1 cellular context compared by ENCODE assay signal in the genomic region with DNA sequence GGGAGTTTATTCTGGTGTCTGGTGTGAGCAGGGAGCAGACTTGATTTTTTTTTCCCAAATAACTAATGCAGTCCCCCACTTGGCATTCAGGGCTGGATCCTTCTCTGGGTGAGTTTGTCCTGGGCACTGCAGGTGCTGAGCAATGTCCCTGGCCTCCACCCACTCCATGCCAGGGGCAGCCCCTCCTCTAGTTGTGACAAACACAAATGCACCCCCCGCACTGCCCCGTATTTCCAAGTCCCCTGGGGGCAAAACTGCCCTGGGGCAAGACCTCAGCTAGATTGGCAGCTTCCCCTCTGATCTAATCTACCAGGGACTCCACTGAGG.
A peak's percentile ranks its signal among the peaks of the same experiment; 100 is the strongest.
TF ChIP-seq lines count a peak whose summit lies in the region.

No MANE protein-coding gene starts in this region.

TF ChIP-seq in GM12878, 131 proteins besides CTCF, POLR2A, EP300 and RAD21:
- TF ChIP-seq WRNIP1 (IDR thresholded peaks at IDR 0.05; ENCODE audit: borderline replicate concordance, low read depth, low read length), result peak; percentile 12; the same call in 1 of the 2 replicates
- TF ChIP-seq, protein P1, sequence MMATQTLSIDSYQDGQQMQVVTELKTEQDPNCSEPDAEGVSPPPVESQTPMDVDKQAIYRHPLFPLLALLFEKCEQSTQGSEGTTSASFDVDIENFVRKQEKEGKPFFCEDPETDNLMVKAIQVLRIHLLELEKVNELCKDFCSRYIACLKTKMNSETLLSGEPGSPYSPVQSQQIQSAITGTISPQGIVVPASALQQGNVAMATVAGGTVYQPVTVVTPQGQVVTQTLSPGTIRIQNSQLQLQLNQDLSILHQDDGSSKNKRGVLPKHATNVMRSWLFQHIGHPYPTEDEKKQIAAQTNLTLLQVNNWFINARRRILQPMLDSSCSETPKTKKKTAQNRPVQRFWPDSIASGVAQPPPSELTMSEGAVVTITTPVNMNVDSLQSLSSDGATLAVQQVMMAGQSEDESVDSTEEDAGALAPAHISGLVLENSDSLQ (IDR thresholded peaks at IDR 0.05), result peak; percentile 55
- no peak for TF ChIP-seq BHLHE40 (IDR thresholded peaks at IDR 0.05; ENCODE audit: borderline replicate concordance in 1 of 2, low read depth in 2 of 2, low read length in 1 of 2)
- TF ChIP-seq CHD2 (IDR thresholded peaks at IDR 0.05; ENCODE audit: borderline replicate concordance, low read depth, low read length), result no peak
- TF ChIP-seq, protein P2, sequence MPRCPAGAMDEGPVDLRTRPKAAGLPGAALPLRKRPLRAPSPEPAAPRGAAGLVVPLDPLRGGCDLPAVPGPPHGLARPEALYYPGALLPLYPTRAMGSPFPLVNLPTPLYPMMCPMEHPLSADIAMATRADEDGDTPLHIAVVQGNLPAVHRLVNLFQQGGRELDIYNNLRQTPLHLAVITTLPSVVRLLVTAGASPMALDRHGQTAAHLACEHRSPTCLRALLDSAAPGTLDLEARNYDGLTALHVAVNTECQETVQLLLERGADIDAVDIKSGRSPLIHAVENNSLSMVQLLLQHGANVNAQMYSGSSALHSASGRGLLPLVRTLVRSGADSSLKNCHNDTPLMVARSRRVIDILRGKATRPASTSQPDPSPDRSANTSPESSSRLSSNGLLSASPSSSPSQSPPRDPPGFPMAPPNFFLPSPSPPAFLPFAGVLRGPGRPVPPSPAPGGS (IDR thresholded peaks at IDR 0.05; ENCODE audit: borderline replicate concordance, insufficient read depth, low read depth, low read length, poor library complexity, severe bottlenecking), result peak; percentile 19
- TF ChIP-seq ZNF622 (IDR thresholded peaks at IDR 0.05), result no peak
- TF ChIP-seq, protein P3, sequence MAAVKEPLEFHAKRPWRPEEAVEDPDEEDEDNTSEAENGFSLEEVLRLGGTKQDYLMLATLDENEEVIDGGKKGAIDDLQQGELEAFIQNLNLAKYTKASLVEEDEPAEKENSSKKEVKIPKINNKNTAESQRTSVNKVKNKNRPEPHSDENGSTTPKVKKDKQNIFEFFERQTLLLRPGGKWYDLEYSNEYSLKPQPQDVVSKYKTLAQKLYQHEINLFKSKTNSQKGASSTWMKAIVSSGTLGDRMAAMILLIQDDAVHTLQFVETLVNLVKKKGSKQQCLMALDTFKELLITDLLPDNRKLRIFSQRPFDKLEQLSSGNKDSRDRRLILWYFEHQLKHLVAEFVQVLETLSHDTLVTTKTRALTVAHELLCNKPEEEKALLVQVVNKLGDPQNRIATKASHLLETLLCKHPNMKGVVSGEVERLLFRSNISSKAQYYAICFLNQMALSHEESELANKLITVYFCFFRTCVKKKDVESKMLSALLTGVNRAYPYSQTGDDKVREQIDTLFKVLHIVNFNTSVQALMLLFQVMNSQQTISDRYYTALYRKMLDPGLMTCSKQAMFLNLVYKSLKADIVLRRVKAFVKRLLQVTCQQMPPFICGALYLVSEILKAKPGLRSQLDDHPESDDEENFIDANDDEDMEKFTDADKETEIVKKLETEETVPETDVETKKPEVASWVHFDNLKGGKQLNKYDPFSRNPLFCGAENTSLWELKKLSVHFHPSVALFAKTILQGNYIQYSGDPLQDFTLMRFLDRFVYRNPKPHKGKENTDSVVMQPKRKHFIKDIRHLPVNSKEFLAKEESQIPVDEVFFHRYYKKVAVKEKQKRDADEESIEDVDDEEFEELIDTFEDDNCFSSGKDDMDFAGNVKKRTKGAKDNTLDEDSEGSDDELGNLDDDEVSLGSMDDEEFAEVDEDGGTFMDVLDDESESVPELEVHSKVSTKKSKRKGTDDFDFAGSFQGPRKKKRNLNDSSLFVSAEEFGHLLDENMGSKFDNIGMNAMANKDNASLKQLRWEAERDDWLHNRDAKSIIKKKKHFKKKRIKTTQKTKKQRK (IDR thresholded peaks at IDR 0.05; ENCODE audit: low read depth, low read length), result no peak
- TF ChIP-seq, protein P4, sequence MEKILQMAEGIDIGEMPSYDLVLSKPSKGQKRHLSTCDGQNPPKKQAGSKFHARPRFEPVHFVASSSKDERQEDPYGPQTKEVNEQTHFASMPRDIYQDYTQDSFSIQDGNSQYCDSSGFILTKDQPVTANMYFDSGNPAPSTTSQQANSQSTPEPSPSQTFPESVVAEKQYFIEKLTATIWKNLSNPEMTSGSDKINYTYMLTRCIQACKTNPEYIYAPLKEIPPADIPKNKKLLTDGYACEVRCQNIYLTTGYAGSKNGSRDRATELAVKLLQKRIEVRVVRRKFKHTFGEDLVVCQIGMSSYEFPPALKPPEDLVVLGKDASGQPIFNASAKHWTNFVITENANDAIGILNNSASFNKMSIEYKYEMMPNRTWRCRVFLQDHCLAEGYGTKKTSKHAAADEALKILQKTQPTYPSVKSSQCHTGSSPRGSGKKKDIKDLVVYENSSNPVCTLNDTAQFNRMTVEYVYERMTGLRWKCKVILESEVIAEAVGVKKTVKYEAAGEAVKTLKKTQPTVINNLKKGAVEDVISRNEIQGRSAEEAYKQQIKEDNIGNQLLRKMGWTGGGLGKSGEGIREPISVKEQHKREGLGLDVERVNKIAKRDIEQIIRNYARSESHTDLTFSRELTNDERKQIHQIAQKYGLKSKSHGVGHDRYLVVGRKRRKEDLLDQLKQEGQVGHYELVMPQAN (conservative IDR thresholded peaks at IDR 0.05), result no peak
- TF ChIP-seq IKZF1 (conservative IDR thresholded peaks at IDR 0.05), result no peak
- TF ChIP-seq, protein P5, sequence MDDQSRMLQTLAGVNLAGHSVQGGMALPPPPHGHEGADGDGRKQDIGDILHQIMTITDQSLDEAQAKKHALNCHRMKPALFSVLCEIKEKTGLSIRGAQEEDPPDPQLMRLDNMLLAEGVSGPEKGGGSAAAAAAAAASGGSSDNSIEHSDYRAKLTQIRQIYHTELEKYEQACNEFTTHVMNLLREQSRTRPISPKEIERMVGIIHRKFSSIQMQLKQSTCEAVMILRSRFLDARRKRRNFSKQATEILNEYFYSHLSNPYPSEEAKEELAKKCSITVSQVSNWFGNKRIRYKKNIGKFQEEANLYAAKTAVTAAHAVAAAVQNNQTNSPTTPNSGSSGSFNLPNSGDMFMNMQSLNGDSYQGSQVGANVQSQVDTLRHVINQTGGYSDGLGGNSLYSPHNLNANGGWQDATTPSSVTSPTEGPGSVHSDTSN (IDR thresholded peaks at IDR 0.05; ENCODE audit: insufficient replicate concordance, low read depth, low read length), result no peak
- TF ChIP-seq EGR1 (IDR thresholded peaks at IDR 0.05; ENCODE audit: borderline replicate concordance in 1 of 2, low read depth in 2 of 2, low read length in 2 of 2), result peak in 1 of 2 experiments; percentile 22; a peak in 1 of 3 replicates
- TF ChIP-seq RBBP5 (conservative IDR thresholded peaks at IDR 0.05), result no peak
- TF ChIP-seq, protein P6, sequence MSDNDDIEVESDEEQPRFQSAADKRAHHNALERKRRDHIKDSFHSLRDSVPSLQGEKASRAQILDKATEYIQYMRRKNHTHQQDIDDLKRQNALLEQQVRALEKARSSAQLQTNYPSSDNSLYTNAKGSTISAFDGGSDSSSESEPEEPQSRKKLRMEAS (IDR thresholded peaks at IDR 0.05; ENCODE audit: low read depth, low read length), result no peak
- no peak for TF ChIP-seq ATF7 (IDR thresholded peaks at IDR 0.05; ENCODE audit: low read depth)
- no peak for TF ChIP-seq PML (IDR thresholded peaks at IDR 0.05; ENCODE audit: low read length)
- TF ChIP-seq FOXK2 (IDR thresholded peaks at IDR 0.05), result no peak
- 0 out of 2 replicates have a peak, but pooled peaks have one; percentile 3 for TF ChIP-seq YBX1 (IDR thresholded peaks at IDR 0.05)
- TF ChIP-seq, protein P7, sequence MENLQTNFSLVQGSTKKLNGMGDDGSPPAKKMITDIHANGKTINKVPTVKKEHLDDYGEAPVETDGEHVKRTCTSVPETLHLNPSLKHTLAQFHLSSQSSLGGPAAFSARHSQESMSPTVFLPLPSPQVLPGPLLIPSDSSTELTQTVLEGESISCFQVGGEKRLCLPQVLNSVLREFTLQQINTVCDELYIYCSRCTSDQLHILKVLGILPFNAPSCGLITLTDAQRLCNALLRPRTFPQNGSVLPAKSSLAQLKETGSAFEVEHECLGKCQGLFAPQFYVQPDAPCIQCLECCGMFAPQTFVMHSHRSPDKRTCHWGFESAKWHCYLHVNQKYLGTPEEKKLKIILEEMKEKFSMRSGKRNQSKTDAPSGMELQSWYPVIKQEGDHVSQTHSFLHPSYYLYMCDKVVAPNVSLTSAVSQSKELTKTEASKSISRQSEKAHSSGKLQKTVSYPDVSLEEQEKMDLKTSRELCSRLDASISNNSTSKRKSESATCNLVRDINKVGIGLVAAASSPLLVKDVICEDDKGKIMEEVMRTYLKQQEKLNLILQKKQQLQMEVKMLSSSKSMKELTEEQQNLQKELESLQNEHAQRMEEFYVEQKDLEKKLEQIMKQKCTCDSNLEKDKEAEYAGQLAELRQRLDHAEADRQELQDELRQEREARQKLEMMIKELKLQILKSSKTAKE (IDR thresholded peaks at IDR 0.05; ENCODE audit: low read depth, poor library complexity, severe bottlenecking), result no peak
- TF ChIP-seq POLR2AphosphoS5 (IDR thresholded peaks at IDR 0.05; ENCODE audit: low read length), result peak; percentile 16; the same call in 1 of the 2 replicates
- TF ChIP-seq MEF2B (IDR thresholded peaks at IDR 0.05; ENCODE audit: partially characterized antibody, poor library complexity, severe bottlenecking), result peak; percentile 6
- TF ChIP-seq NFIC (IDR thresholded peaks at IDR 0.05; ENCODE audit: low read depth, low read length), result no peak
- TF ChIP-seq, protein P8, sequence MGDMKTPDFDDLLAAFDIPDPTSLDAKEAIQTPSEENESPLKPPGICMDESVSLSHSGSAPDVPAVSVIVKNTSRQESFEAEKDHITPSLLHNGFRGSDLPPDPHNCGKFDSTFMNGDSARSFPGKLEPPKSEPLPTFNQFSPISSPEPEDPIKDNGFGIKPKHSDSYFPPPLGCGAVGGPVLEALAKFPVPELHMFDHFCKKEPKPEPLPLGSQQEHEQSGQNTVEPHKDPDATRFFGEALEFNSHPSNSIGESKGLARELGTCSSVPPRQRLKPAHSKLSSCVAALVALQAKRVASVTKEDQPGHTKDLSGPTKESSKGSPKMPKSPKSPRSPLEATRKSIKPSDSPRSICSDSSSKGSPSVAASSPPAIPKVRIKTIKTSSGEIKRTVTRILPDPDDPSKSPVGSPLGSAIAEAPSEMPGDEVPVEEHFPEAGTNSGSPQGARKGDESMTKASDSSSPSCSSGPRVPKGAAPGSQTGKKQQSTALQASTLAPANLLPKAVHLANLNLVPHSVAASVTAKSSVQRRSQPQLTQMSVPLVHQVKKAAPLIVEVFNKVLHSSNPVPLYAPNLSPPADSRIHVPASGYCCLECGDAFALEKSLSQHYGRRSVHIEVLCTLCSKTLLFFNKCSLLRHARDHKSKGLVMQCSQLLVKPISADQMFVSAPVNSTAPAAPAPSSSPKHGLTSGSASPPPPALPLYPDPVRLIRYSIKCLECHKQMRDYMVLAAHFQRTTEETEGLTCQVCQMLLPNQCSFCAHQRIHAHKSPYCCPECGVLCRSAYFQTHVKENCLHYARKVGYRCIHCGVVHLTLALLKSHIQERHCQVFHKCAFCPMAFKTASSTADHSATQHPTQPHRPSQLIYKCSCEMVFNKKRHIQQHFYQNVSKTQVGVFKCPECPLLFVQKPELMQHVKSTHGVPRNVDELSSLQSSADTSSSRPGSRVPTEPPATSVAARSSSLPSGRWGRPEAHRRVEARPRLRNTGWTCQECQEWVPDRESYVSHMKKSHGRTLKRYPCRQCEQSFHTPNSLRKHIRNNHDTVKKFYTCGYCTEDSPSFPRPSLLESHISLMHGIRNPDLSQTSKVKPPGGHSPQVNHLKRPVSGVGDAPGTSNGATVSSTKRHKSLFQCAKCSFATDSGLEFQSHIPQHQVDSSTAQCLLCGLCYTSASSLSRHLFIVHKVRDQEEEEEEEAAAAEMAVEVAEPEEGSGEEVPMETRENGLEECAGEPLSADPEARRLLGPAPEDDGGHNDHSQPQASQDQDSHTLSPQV (IDR thresholded peaks at IDR 0.05), result 0 out of 2 replicates have a peak, but pooled peaks have one; percentile 2
